1 cellular context compared by ENCODE assay signal in genomic region chr3:53846134-53846850, GRCh38.
TF ChIP-seq lines count a peak whose summit lies in the region.

A gene with protein sequence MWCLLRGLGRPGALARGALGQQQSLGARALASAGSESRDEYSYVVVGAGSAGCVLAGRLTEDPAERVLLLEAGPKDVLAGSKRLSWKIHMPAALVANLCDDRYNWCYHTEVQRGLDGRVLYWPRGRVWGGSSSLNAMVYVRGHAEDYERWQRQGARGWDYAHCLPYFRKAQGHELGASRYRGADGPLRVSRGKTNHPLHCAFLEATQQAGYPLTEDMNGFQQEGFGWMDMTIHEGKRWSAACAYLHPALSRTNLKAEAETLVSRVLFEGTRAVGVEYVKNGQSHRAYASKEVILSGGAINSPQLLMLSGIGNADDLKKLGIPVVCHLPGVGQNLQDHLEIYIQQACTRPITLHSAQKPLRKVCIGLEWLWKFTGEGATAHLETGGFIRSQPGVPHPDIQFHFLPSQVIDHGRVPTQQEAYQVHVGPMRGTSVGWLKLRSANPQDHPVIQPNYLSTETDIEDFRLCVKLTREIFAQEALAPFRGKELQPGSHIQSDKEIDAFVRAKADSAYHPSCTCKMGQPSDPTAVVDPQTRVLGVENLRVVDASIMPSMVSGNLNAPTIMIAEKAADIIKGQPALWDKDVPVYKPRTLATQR (minus strand): TSS chr3:53846419. CDS start chr3:53824008, 22,411 bp downstream.
A gene with protein sequence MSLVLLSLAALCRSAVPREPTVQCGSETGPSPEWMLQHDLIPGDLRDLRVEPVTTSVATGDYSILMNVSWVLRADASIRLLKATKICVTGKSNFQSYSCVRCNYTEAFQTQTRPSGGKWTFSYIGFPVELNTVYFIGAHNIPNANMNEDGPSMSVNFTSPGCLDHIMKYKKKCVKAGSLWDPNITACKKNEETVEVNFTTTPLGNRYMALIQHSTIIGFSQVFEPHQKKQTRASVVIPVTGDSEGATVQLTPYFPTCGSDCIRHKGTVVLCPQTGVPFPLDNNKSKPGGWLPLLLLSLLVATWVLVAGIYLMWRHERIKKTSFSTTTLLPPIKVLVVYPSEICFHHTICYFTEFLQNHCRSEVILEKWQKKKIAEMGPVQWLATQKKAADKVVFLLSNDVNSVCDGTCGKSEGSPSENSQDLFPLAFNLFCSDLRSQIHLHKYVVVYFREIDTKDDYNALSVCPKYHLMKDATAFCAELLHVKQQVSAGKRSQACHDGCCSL (plus strand): TSS chr3:53846568. CDS start chr3:53846589, 21 bp downstream.

TF ChIP-seq in HepG2, 621 proteins besides CTCF, POLR2A, EP300 and RAD21 (continued from another document and continues in another):
- TF ChIP-seq ZNF75D (CRISPR knock-in tag; IDR thresholded peaks at IDR 0.05; ENCODE audit: borderline replicate concordance), result 0 out of 2 replicates have a peak, but pooled peaks have one; percentile 33
- peak; percentile 57 for TF ChIP-seq HNF1B (CRISPR knock-in tag; IDR thresholded peaks at IDR 0.05)
- peak; percentile 77; the same call in 1 of the 2 replicates for TF ChIP-seq TMF1 (CRISPR knock-in tag; IDR thresholded peaks at IDR 0.05; ENCODE audit: low read depth)
- TF ChIP-seq PAX8 (CRISPR knock-in tag; IDR thresholded peaks at IDR 0.05; ENCODE audit: borderline replicate concordance), result no peak
- TF ChIP-seq, protein P1, sequence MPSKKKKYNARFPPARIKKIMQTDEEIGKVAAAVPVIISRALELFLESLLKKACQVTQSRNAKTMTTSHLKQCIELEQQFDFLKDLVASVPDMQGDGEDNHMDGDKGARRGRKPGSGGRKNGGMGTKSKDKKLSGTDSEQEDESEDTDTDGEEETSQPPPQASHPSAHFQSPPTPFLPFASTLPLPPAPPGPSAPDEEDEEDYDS (CRISPR knock-in tag; IDR thresholded peaks at IDR 0.05), result peak; percentile 99
- peak; percentile 58; the same call in 1 of the 2 replicates for TF ChIP-seq ATF2 (CRISPR knock-in tag; IDR thresholded peaks at IDR 0.05)
- no peak for TF ChIP-seq IKZF4 (CRISPR knock-in tag; IDR thresholded peaks at IDR 0.05; ENCODE audit: borderline replicate concordance, low read depth, not compliant biosample characterization)
- peak; percentile 82 for TF ChIP-seq ZNF556 (CRISPR knock-in tag; IDR thresholded peaks at IDR 0.05; ENCODE audit: borderline replicate concordance)
- TF ChIP-seq U2AF1 (optimal IDR thresholded peaks at IDR 0.05; ENCODE audit: low read depth, low read length), result no peak
- peak; percentile 82; the same call in 1 of the 2 replicates for TF ChIP-seq ZSCAN20 (CRISPR knock-in tag; IDR thresholded peaks at IDR 0.05; ENCODE audit: borderline replicate concordance)
- peak; percentile 15; the same call in 1 of the 2 replicates for TF ChIP-seq ZNF264 (CRISPR knock-in tag; IDR thresholded peaks at IDR 0.05)
- TF ChIP-seq, protein P2, sequence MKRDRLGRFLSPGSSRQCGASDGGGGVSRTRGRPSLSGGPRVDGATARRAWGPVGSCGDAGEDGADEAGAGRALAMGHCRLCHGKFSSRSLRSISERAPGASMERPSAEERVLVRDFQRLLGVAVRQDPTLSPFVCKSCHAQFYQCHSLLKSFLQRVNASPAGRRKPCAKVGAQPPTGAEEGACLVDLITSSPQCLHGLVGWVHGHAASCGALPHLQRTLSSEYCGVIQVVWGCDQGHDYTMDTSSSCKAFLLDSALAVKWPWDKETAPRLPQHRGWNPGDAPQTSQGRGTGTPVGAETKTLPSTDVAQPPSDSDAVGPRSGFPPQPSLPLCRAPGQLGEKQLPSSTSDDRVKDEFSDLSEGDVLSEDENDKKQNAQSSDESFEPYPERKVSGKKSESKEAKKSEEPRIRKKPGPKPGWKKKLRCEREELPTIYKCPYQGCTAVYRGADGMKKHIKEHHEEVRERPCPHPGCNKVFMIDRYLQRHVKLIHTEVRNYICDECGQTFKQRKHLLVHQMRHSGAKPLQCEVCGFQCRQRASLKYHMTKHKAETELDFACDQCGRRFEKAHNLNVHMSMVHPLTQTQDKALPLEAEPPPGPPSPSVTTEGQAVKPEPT (CRISPR knock-in tag; IDR thresholded peaks at IDR 0.05; ENCODE audit: low read depth), result no peak; the same call in 1 of the 2 replicates
- TF ChIP-seq SAFB2 (CRISPR knock-in tag; IDR thresholded peaks at IDR 0.05; ENCODE audit: borderline replicate concordance, low read depth), result peak; percentile 63; the same call in 1 of the 2 replicates
- no peak for TF ChIP-seq MIER2 (CRISPR knock-in tag; IDR thresholded peaks at IDR 0.05)
- TF ChIP-seq ZNF564 (CRISPR knock-in tag; IDR thresholded peaks at IDR 0.05), result peak; percentile 74
- TF ChIP-seq, protein P3, sequence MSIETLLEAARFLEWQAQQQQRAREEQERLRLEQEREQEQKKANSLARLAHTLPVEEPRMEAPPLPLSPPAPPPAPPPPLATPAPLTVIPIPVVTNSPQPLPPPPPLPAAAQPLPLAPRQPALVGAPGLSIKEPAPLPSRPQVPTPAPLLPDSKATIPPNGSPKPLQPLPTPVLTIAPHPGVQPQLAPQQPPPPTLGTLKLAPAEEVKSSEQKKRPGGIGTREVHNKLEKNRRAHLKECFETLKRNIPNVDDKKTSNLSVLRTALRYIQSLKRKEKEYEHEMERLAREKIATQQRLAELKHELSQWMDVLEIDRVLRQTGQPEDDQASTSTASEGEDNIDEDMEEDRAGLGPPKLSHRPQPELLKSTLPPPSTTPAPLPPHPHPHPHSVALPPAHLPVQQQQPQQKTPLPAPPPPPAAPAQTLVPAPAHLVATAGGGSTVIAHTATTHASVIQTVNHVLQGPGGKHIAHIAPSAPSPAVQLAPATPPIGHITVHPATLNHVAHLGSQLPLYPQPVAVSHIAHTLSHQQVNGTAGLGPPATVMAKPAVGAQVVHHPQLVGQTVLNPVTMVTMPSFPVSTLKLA (IDR thresholded peaks at IDR 0.05), result no peak
- 0 out of 2 replicates have a peak, but pooled peaks have one; percentile 38 for TF ChIP-seq ZNF33A (CRISPR knock-in tag; IDR thresholded peaks at IDR 0.05; ENCODE audit: borderline replicate concordance)
- TF ChIP-seq ZBED4 (CRISPR knock-in tag; IDR thresholded peaks at IDR 0.05; ENCODE audit: borderline replicate concordance), result peak; percentile 98; the same call in 1 of the 2 replicates
- TF ChIP-seq ADNP (CRISPR knock-in tag; IDR thresholded peaks at IDR 0.05), result no peak
- TF ChIP-seq ZNF260 (CRISPR knock-in tag; IDR thresholded peaks at IDR 0.05; ENCODE audit: borderline replicate concordance, low read depth), result no peak
- TF ChIP-seq, protein P4, sequence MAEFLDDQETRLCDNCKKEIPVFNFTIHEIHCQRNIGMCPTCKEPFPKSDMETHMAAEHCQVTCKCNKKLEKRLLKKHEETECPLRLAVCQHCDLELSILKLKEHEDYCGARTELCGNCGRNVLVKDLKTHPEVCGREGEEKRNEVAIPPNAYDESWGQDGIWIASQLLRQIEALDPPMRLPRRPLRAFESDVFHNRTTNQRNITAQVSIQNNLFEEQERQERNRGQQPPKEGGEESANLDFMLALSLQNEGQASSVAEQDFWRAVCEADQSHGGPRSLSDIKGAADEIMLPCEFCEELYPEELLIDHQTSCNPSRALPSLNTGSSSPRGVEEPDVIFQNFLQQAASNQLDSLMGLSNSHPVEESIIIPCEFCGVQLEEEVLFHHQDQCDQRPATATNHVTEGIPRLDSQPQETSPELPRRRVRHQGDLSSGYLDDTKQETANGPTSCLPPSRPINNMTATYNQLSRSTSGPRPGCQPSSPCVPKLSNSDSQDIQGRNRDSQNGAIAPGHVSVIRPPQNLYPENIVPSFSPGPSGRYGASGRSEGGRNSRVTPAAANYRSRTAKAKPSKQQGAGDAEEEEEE (CRISPR knock-in tag; IDR thresholded peaks at IDR 0.05; ENCODE audit: borderline replicate concordance), result no peak
- TF ChIP-seq, protein P5, sequence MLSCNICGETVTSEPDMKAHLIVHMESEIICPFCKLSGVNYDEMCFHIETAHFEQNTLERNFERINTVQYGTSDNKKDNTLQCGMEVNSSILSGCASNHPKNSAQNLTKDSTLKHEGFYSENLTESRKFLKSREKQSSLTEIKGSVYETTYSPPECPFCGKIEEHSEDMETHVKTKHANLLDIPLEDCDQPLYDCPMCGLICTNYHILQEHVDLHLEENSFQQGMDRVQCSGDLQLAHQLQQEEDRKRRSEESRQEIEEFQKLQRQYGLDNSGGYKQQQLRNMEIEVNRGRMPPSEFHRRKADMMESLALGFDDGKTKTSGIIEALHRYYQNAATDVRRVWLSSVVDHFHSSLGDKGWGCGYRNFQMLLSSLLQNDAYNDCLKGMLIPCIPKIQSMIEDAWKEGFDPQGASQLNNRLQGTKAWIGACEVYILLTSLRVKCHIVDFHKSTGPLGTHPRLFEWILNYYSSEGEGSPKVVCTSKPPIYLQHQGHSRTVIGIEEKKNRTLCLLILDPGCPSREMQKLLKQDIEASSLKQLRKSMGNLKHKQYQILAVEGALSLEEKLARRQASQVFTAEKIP (CRISPR knock-in tag; IDR thresholded peaks at IDR 0.05; ENCODE audit: borderline replicate concordance), result peak; percentile 65; the same call in 1 of the 2 replicates
- TF ChIP-seq MED13 (CRISPR knock-in tag; IDR thresholded peaks at IDR 0.05), result peak; percentile 70; the same call in 1 of the 2 replicates
- TF ChIP-seq, protein P6, sequence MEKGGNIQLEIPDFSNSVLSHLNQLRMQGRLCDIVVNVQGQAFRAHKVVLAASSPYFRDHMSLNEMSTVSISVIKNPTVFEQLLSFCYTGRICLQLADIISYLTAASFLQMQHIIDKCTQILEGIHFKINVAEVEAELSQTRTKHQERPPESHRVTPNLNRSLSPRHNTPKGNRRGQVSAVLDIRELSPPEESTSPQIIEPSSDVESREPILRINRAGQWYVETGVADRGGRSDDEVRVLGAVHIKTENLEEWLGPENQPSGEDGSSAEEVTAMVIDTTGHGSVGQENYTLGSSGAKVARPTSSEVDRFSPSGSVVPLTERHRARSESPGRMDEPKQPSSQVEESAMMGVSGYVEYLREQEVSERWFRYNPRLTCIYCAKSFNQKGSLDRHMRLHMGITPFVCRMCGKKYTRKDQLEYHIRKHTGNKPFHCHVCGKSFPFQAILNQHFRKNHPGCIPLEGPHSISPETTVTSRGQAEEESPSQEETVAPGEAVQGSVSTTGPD (CRISPR knock-in tag; IDR thresholded peaks at IDR 0.05), result no peak
- TF ChIP-seq ZNF484 (CRISPR knock-in tag; IDR thresholded peaks at IDR 0.05; ENCODE audit: borderline replicate concordance, low read depth), result no peak
- TF ChIP-seq PREB (CRISPR knock-in tag; IDR thresholded peaks at IDR 0.05), result no peak
- TF ChIP-seq BRD4 (CRISPR knock-in tag; IDR thresholded peaks at IDR 0.05), result peak; percentile 75
- no peak for TF ChIP-seq ZSCAN29 (CRISPR knock-in tag; conservative IDR thresholded peaks at IDR 0.05)
- TF ChIP-seq WIZ (CRISPR knock-in tag; IDR thresholded peaks at IDR 0.05), result no peak
- no peak for TF ChIP-seq ZNF382 (CRISPR knock-in tag; IDR thresholded peaks at IDR 0.05; ENCODE audit: borderline replicate concordance)
- no peak for TF ChIP-seq RXRB (CRISPR knock-in tag; IDR thresholded peaks at IDR 0.05; ENCODE audit: borderline replicate concordance)
